In genomic region chr2:179335732-179336131, GRCh38 we compare ENCODE assay signal across 14 cellular contexts.
A peak's percentile ranks its signal among the peaks of the same experiment; 100 is the strongest.
DNase-seq lines count a peak whose midpoint lies in the region; ATAC-seq and TF ChIP-seq lines count a peak whose summit lies in the region.
"Had no signal": no experiment of that assay in that cellular context is flagged by ENCODE, and none has a peak within 500 bp of the region (broad histone marks: within the 10 kb centered on the region; RNA-seq: fewer than 3 reads in every experiment).

No MANE protein-coding gene starts in this region.

- H3K4me3 Mint-ChIP-seq in osteocyte (ENCODE audit: unreplicated experiment), result no peak overlapping the region
- H3K4me3 Mint-ChIP-seq: CD4-positive, alpha-beta memory T cell had no signal

- peaks cover 10% of the 10 kb centered on the region; the same call in 1 of the 2 replicates for H3F3A ChIP-seq in GM23248 (ENCODE audit: insufficient read depth)

- peaks cover 24% of the 10 kb centered on the region for H3K4me1 ChIP-seq in GM23248 (ENCODE audit: insufficient read depth)
- peaks cover 39% of the 10 kb centered on the region for H3K4me1 ChIP-seq in adipocyte (ENCODE audit: control insufficient read depth, insufficient read depth, low read length)
- no peaks in the 10 kb centered on the region for H3K4me1 ChIP-seq in lower lobe of right lung
- H3K4me1 ChIP-seq: BE2C, HAP-1 had no signal

- H3K9me3 ChIP-seq in GM23248 (ENCODE audit: low read depth) (no peaks in the 10 kb centered on the region), adipocyte (ENCODE audit: control insufficient read depth, low read length) (peaks cover 2% of the 10 kb centered on the region), lower lobe of right lung (no peaks in the 10 kb centered on the region)
- H3K9me3 ChIP-seq: BE2C, HAP-1 had no signal

- H3K9ac ChIP-seq in GM23248 (no peak overlapping the region), adipocyte (ENCODE audit: low read length) (no peak overlapping the region)

- no peak overlapping the region for H3K4me2 ChIP-seq in GM23248 (ENCODE audit: unreplicated experiment)

- H3K4me3 ChIP-seq in GM23248 (no peak overlapping the region), adipocyte (ENCODE audit: low read length) (no peak overlapping the region), lower lobe of right lung (no peak overlapping the region)
- H3K4me3 ChIP-seq: GM12878, HAP-1 had no signal

- no peaks in the 10 kb centered on the region for H3K79me2 ChIP-seq in GM23248 (ENCODE audit: insufficient read depth)

- peak overlapping the region; percentile 90 for H3K27ac Mint-ChIP-seq in osteocyte (ENCODE audit: unreplicated experiment)
- H3K27ac Mint-ChIP-seq: CD4-positive, alpha-beta memory T cell had no signal

- peaks cover 1% of the 10 kb centered on the region for H3K36me3 Mint-ChIP-seq in osteocyte (ENCODE audit: unreplicated experiment)
- H3K36me3 Mint-ChIP-seq: CD4-positive, alpha-beta memory T cell had no signal

- no peak overlapping the region for H3K27ac ChIP-seq in GM23248
- no peak overlapping the region for H3K27ac ChIP-seq in lower lobe of right lung
- H3K27ac ChIP-seq: C4-2B had no signal

- no peaks in the 10 kb centered on the region for H3K9me2 ChIP-seq in GM23248 (ENCODE audit: insufficient read depth)

- peak; percentile 19 for DNase-seq in GM23248
- peak; percentile 46 for DNase-seq in adipocyte (ENCODE audit: low read depth)
- peak; percentile 7 for DNase-seq in fibroblast of gingiva (ENCODE audit: low read depth)
- DNase-seq in osteocyte (ENCODE audit: extremely low spot score, unreplicated experiment), result no peak
- no peak for DNase-seq in NCI-H2081 treated with DMSO at 0.1 percent for 48 hours (lab: John Stamatoyannopoulos, UW)
- DNase-seq in lower lobe of right lung, result no peak
- no peak for DNase-seq in T-helper 1 cell
- DNase-seq in KG1 (lab: John Stamatoyannopoulos, UW), result no peak
- DNase-seq: BE2C; CD4-positive, alpha-beta memory T cell; DMS79 had no signal

- intact Hi-C loops in lower lobe of right lung (cut with DNase I), result no loop called here

- no peaks in the 10 kb centered on the region for H3K36me3 ChIP-seq in GM23248 (ENCODE audit: low read depth)
- no peaks in the 10 kb centered on the region for H3K36me3 ChIP-seq in adipocyte (ENCODE audit: control insufficient read depth, insufficient read depth, low read length, severe bottlenecking)
- no peaks in the 10 kb centered on the region for H3K36me3 ChIP-seq in lower lobe of right lung
- H3K36me3 ChIP-seq: BE2C, HAP-1 had no signal

- TF ChIP-seq CTCF in osteocyte (IDR thresholded peaks at IDR 0.05), result no peak
- TF ChIP-seq CTCF in lower lobe of right lung (IDR thresholded peaks at IDR 0.05), result no peak

- in situ Hi-C loops in GM23248 (cut with MboI), result loop anchor here (25.0 kb wide), 1 partner anchor 98 kb away; no protein-coding TSS in a partner anchor

- H2AFZ ChIP-seq in GM23248, result no peak overlapping the region

- H3K4me1 Mint-ChIP-seq in osteocyte (ENCODE audit: unreplicated experiment), result peaks cover 66% of the 10 kb centered on the region

- no peaks in the 10 kb centered on the region for H3K9me3 Mint-ChIP-seq in osteocyte (ENCODE audit: unreplicated experiment)

- no peaks in the 10 kb centered on the region for H3K27me3 Mint-ChIP-seq in osteocyte (ENCODE audit: unreplicated experiment)
- H3K27me3 Mint-ChIP-seq: CD4-positive, alpha-beta memory T cell had no signal

- no peak for ATAC-seq in lower lobe of right lung
- ATAC-seq: GM12878 had no signal

- H4K20me1 ChIP-seq in GM23248 (ENCODE audit: insufficient read depth), result no peaks in the 10 kb centered on the region

- WGBS in GM23248 (ENCODE audit: low coverage in 1 of 2, low lambda C conversion rate in 2 of 2, missing lambda C conversion rate in 2 of 2), 2 experiments, result 20 to 24% methylated on average over 2 of the region's 2 CpGs

- H3K27me3 ChIP-seq in GM23248 (replicated peaks; ENCODE audit: insufficient read depth), result no peaks in the 10 kb centered on the region
- no peaks in the 10 kb centered on the region for H3K27me3 ChIP-seq in adipocyte (replicated peaks; ENCODE audit: control insufficient read depth, insufficient read depth, low read length)
- no peaks in the 10 kb centered on the region for H3K27me3 ChIP-seq in lower lobe of right lung (ENCODE audit: low read depth)
- H3K27me3 ChIP-seq: BE2C had no signal

Comparison
In these comparisons a context has a peak if more than half of its experiments do, and no peak if none do; other contexts are left out.
1. DNase-seq: peak in GM23248 (single experiment), adipocyte (single experiment) and fibroblast of gingiva (single experiment); none in osteocyte (single experiment), NCI-H2081 treated with DMSO at 0.1 percent for 48 hours (single experiment), lower lobe of right lung (single experiment), T-helper 1 cell (0 of 5) and KG1 (single experiment).